ENCODE assay signal across 9 cellular contexts in the genomic region with DNA sequence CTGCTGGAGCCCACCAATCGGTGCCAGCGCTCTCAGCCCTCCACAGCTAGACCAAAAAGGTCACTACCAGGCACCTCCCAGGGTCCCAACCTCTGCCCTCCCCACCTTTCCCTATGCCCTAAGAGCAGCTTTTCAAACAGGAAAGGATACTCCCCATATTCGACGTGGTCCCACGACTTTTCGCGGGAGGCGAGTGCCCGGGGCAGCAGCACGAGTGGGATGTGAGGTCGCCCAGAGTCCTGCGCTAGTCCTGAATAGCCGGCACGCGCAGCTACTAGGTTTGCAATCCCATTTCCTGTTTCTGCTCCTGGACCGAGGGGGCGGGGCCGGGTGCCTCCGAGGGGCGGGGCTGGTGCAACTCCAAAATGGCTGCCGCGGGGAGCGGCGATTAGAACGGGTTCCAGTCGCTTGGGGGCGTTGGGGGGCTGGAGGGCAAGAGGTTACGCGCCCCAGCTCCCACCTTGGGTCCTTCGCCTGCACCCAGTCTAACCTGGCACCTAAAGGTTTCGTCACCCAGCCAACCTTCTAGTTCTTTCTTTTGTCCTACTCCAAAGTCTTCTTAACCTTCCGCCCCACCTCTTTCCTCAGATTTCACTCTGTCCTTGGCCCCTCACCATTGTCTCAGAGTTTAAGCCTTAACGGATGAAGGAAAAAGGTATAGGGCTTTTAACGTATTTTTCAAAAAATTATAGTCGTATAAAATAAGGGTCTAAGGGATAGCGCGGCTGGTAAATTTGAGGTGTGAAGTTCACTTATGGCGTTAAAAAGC.
A peak's percentile ranks its signal among the peaks of the same experiment; 100 is the strongest.
DNase-seq lines count a peak whose midpoint lies in the region; ATAC-seq and TF ChIP-seq lines count a peak whose summit lies in the region.
"Had no signal": no experiment of that assay in that cellular context is flagged by ENCODE, and none has a peak within 500 bp of the region (broad histone marks: within the 10 kb centered on the region; RNA-seq: fewer than 3 reads in every experiment).

No MANE protein-coding gene starts in this region.

- H3K9me3 ChIP-seq in BE2C (no peaks in the 10 kb centered on the region), endodermal cell (ENCODE audit: control insufficient read depth, low read length) (no peaks in the 10 kb centered on the region), neuron (ENCODE audit: low read length) (no peaks in the 10 kb centered on the region)

- no peaks in the 10 kb centered on the region for H3K4me1 Mint-ChIP-seq in endodermal cell

- peak overlapping the region; percentile 59 for H3K4me3 Mint-ChIP-seq in endodermal cell

- peak; percentile 48 for DNase-seq in BE2C
- peak; percentile 39 for DNase-seq in NCI-H187 treated with DMSO at 0.1 percent for 48 hours (lab: John Stamatoyannopoulos, UW)
- DNase-seq in endodermal cell = peak; percentile 92
- DNase-seq in NCI-H2029 treated with DMSO at 0.1 percent for 48 hours (lab: John Stamatoyannopoulos, UW) = no peak
- DNase-seq in NCI-H2107 (lab: John Stamatoyannopoulos, UW) = no peak
- DNase-seq in pons (ENCODE audit: low spot score) = no peak

- H2AFZ ChIP-seq in neuron (ENCODE audit: low read depth, low read length) = peak overlapping the region; percentile 53

- peaks cover 62% of the 10 kb centered on the region for H3K9me3 Mint-ChIP-seq in endodermal cell

- H3K4me3 ChIP-seq in BE2C (ENCODE audit: low read depth, low read length) (peak overlapping the region; percentile 19; the same call in 1 of the 2 replicates), endodermal cell (ENCODE audit: low read length) (peak overlapping the region; percentile 86), neuron (ENCODE audit: low read length) (peak overlapping the region; percentile 16)
- H3K4me3 ChIP-seq: GM12878 had no signal

- WGBS in endodermal cell (ENCODE audit: insufficient coverage in 1 of 2, insufficient read length in 1 of 2), 2 experiments = 29 to 96% methylated on average over 4 to 35 of the region's 38 CpGs

- no peaks in the 10 kb centered on the region for H3K36me3 ChIP-seq in BE2C
- H3K36me3 ChIP-seq in endodermal cell (ENCODE audit: control insufficient read depth, insufficient read depth, low read length) = no peaks in the 10 kb centered on the region
- H3K36me3 ChIP-seq in neuron (ENCODE audit: insufficient read depth, low read length) = no peaks in the 10 kb centered on the region

- no peaks in the 10 kb centered on the region for H3K36me3 Mint-ChIP-seq in endodermal cell (ENCODE audit: low read depth)

- H3K9ac ChIP-seq in endodermal cell (ENCODE audit: extremely low read depth, low read length, poor library complexity, severe bottlenecking) = peak overlapping the region; percentile 6

- H3K27me3 Mint-ChIP-seq in endodermal cell (ENCODE audit: insufficient read depth) = no peaks in the 10 kb centered on the region

- no peak overlapping the region for H3K27ac Mint-ChIP-seq in endodermal cell

- no peak for ATAC-seq in GM21528 (IDR thresholded peaks at IDR 0.05; ENCODE audit: low FRiP score, unreplicated experiment)
- ATAC-seq: GM12878 had no signal

- no peak overlapping the region for H3K27ac ChIP-seq in endodermal cell (ENCODE audit: low read depth, low read length)

- H3K27me3 ChIP-seq in BE2C = no peaks in the 10 kb centered on the region
- no peaks in the 10 kb centered on the region for H3K27me3 ChIP-seq in endodermal cell (ENCODE audit: control insufficient read depth, insufficient read depth, low read length, poor library complexity, severe bottlenecking)
- H3K27me3 ChIP-seq in neuron (ENCODE audit: insufficient read depth, low read length) = no peaks in the 10 kb centered on the region

- no peaks in the 10 kb centered on the region for H3K4me1 ChIP-seq in BE2C
- no peaks in the 10 kb centered on the region for H3K4me1 ChIP-seq in endodermal cell (ENCODE audit: control insufficient read depth, insufficient read depth, low read length)
- H3K4me1 ChIP-seq in neuron (ENCODE audit: insufficient read depth, low read length) = no peaks in the 10 kb centered on the region

- TF ChIP-seq CTCF in BE2C (IDR thresholded peaks at IDR 0.05; ENCODE audit: low read depth, low read length) (no peak), endodermal cell (conservative IDR thresholded peaks at IDR 0.05) (no peak)

Comparison
In these comparisons a context has a peak if more than half of its experiments do, and no peak if none do; other contexts are left out.
1. DNase-seq: peak in BE2C (single experiment), NCI-H187 treated with DMSO at 0.1 percent for 48 hours (single experiment) and endodermal cell (single experiment); none in NCI-H2029 treated with DMSO at 0.1 percent for 48 hours (single experiment), NCI-H2107 (single experiment) and pons (single experiment).
2. H3K4me3 ChIP-seq: peak in every context shown above with its lines; median percentile 86 in endodermal cell; 19 in BE2C; 16 in neuron.